ENCODE assay signal across 19 cellular contexts in genomic region chr17:74825952-74826713, GRCh38. TPM values are rescaled to one million over a fixed set of nuclear protein-coding genes. Genes with fewer than 3 reads are reported as not detected.
DNase-seq lines count a peak whose midpoint lies in the region; ATAC-seq and TF ChIP-seq lines count a peak whose summit lies in the region.
"Had no signal": no experiment of that assay in that cellular context is flagged by ENCODE, and none has a peak within 500 bp of the region (broad histone marks: within the 10 kb centered on the region; RNA-seq: fewer than 3 reads in every experiment).

No MANE protein-coding gene starts in this region.

- CTCF ChIA-PET in A673 (lab: Charles Lee) = interaction anchor here (0.7 kb wide), 1 partner anchor 35 kb away, joined by 3 read pairs; no protein-coding TSS in a partner anchor

- BruUV-seq in A673 (replicated peaks; lab: Mats Ljungman, UMichigan) = no TSS peak

- no peak overlapping the region for H3K4me3 Mint-ChIP-seq in activated T-cell treated with anti-CD3 and anti-CD28 coated beads, Interleukin-2, amount 50 U/mL, for 24 hours
- H3K4me3 Mint-ChIP-seq: B cell; CD8-positive, alpha-beta T cell had no signal

- H3K36me3 Mint-ChIP-seq in activated T-cell treated with anti-CD3 and anti-CD28 coated beads, Interleukin-2, amount 50 U/mL, for 24 hours (ENCODE audit: low read depth) = peaks cover 48% of the 10 kb centered on the region

- H3K27me3 ChIP-seq in A673 (replicated peaks; ENCODE audit: insufficient read depth, low read depth, low read length, poor library complexity) (no peaks in the 10 kb centered on the region), esophagus squamous epithelium (no peaks in the 10 kb centered on the region)

- no peak for ATAC-seq in HG03460 (IDR thresholded peaks at IDR 0.05; ENCODE audit: unreplicated experiment)
- ATAC-seq: CD8-positive, alpha-beta T cell; HepG2; Panc1; Right ventricle myocardium inferior; SK-N-SH treated with all-trans-retinoic acid at 6 μM for 48 hours had no signal

- H3K27ac ChIP-seq in A673 (ENCODE audit: low read depth, low read length, poor library complexity, severe bottlenecking) (peak overlapping the region; percentile 94), esophagus squamous epithelium (no peak overlapping the region)
- H3K27ac ChIP-seq: KMS-11 had no signal

- no peaks in the 10 kb centered on the region for H3K4me1 Mint-ChIP-seq in activated T-cell treated with anti-CD3 and anti-CD28 coated beads, Interleukin-2, amount 50 U/mL, for 24 hours (ENCODE audit: low read depth)
- H3K4me1 Mint-ChIP-seq: B cell had no signal

- intact Hi-C loops in A673 (cut with micrococcal nuclease; ENCODE audit: unreplicated experiment) = no loop called here
- intact Hi-C loops in esophagus squamous epithelium (cut with DNase I) = no loop called here

- 89% methylated on average over 6 to 8 of the region's 9 CpGs for WGBS in esophagus squamous epithelium, 2 donors

- H3K36me3 ChIP-seq in A673 (ENCODE audit: insufficient read depth, low read length, poor library complexity, severe bottlenecking) (no peaks in the 10 kb centered on the region), esophagus squamous epithelium (peaks cover 0 to 74% (median 11%) of the 10 kb centered on the region in 3 donors)

- H3K9me3 Mint-ChIP-seq in activated T-cell treated with anti-CD3 and anti-CD28 coated beads, Interleukin-2, amount 50 U/mL, for 24 hours = no peaks in the 10 kb centered on the region
- H3K9me3 Mint-ChIP-seq: CD8-positive, alpha-beta T cell had no signal

- no peaks in the 10 kb centered on the region for H3K9me3 ChIP-seq in A673 (ENCODE audit: low read depth, low read length, poor library complexity, severe bottlenecking)
- H3K9me3 ChIP-seq in esophagus squamous epithelium = no peaks in the 10 kb centered on the region

- no peak overlapping the region for H3K27ac Mint-ChIP-seq in activated T-cell treated with anti-CD3 and anti-CD28 coated beads, Interleukin-2, amount 50 U/mL, for 24 hours
- H3K27ac Mint-ChIP-seq: B cell; CD8-positive, alpha-beta T cell had no signal

- POLR2A ChIA-PET in A673 (lab: Charles Lee; ENCODE audit: low non-redundant PET) = no interaction called here

- H3K27me3 Mint-ChIP-seq in activated T-cell treated with anti-CD3 and anti-CD28 coated beads, Interleukin-2, amount 50 U/mL, for 24 hours = no peaks in the 10 kb centered on the region
- H3K27me3 Mint-ChIP-seq: B cell had no signal

- TF ChIP-seq POLR2A in esophagus squamous epithelium (IDR thresholded peaks at IDR 0.05) = no peak

- DNase-seq in A673 (ENCODE audit: low spot score) = peak; percentile 58
- peak; percentile 31 for DNase-seq in NCI-H1694 (lab: John Stamatoyannopoulos, UW)
- peak; percentile 21 for DNase-seq in amniotic epithelial cell (ENCODE audit: low read depth)
- DNase-seq in glomerular endothelial cell (ENCODE audit: extremely low read depth, low read depth, low spot score) = peak; percentile 18
- no peak for DNase-seq in mesenteric fat pad (ENCODE audit: low spot score)
- DNase-seq in esophagus squamous epithelium (lab: John Stamatoyannopoulos, UW) = no peak
- no peak for DNase-seq in activated T-cell treated with anti-CD3 and anti-CD28 coated beads, Interleukin-2, amount 50 U/mL, for 24 hours
- DNase-seq: CD8-positive, alpha-beta T cell; NCI-H1092; NCI-H1930; NCI-H345; NCI-H774 had no signal

- H3K4me1 ChIP-seq in A673 (ENCODE audit: insufficient read depth, low read length, poor library complexity, severe bottlenecking) (peaks cover 58% of the 10 kb centered on the region), esophagus squamous epithelium (peaks cover 0 to 21% (median 0%) of the 10 kb centered on the region in 3 donors)

- H3K4me3 ChIP-seq in A673 (ENCODE audit: low read depth, low read length, poor library complexity, severe bottlenecking) (no peak overlapping the region), esophagus squamous epithelium (no peak overlapping the region)

- no peak for TF ChIP-seq CTCF in A673 (conservative IDR thresholded peaks at IDR 0.05; ENCODE audit: low read depth, low read length)
- TF ChIP-seq CTCF in esophagus squamous epithelium (IDR thresholded peaks at IDR 0.05) = no peak

RNA-seq across cellular contexts. Expression of gene GRIN2C, which starts 33.6 kb away (rescaled TPM):
- 0.09 and 0.24 TPM in 2 replicates for total RNA-seq in A673 (2021)
- 1.1 TPM in 1 of 2 replicates, not detected in the other for total RNA-seq in glomerular endothelial cell
- 0.45 TPM for total RNA-seq in mesenteric fat pad
- total RNA-seq in esophagus squamous epithelium = 1 to 10 TPM in 1 of 4 donors, under 1 TPM in 2, not detected in 1; 0.13 to 4.6 (median 0.19) TPM
- total RNA-seq: B cell; CD8-positive, alpha-beta T cell had no signal

RNA-seq across cellular contexts. Expression of gene FDXR, which starts 46.7 kb away (rescaled TPM):
- total RNA-seq in A673 (2021) (17.8 and 22.3 TPM in 2 replicates), glomerular endothelial cell (38.6 and 46.9 TPM in 2 replicates), mesenteric fat pad (5.2 TPM), esophagus squamous epithelium (10 to 100 TPM; 24.4 to 46.4 (median 32.4) TPM)

RNA-seq across cellular contexts. Expression of gene NAT9, which starts 50.0 kb away (rescaled TPM):
- total RNA-seq in A673 (2021) (55.6 and 60.6 TPM in 2 replicates), glomerular endothelial cell (26.6 and 36.5 TPM in 2 replicates), mesenteric fat pad (37.8 TPM), esophagus squamous epithelium (10 to 100 TPM; 17.3 to 29.8 (median 24.5) TPM)

Comparison
In these comparisons a context has a peak if more than half of its experiments do, and no peak if none do; other contexts are left out.
1. DNase-seq: peak in A673 (single experiment), NCI-H1694 (single experiment), amniotic epithelial cell (single experiment) and glomerular endothelial cell (single experiment); none in mesenteric fat pad (single experiment), esophagus squamous epithelium (single experiment) and activated T-cell treated with anti-CD3 and anti-CD28 coated beads, Interleukin-2, amount 50 U/mL, for 24 hours (single experiment).